In the genomic region with DNA sequence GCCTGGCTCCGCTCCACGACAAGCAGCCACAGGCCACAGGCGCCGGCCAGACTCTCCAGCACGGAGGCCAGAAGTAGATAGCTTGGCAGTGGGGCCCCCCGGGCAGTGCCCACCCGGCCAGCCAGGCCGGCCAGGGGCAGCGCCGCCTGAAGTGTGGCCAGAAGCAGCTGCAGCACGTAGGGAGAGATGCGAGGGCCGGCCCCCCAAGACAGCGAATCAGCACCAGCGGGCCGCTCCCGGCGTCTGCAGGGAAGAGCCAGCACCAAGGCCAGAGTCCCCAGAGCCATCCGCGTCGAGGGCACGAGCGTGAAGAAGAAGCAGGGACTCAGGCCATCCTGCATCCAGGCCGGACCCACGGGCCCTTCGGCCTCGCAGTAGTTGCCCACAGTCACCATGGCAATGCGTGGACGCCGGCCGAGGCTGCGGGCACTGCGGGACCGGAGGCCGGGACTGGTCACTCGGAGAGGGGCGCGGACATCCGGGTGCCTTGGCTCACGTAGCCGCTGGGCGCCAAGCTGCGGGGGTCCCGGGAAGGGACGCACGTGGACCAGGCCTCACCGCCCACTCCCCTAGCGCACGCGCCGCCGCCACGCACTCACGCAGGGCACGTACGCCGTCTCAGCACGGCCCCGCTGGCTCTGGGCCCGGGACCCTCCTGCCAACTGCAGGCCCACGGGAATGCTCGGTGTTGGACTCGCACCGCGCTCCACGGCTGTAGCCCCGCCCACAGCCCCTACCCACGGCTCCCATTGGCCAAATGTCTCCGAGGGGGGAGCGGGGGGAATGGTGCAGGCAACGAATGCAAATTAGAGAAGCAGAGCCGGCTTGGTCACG, we compare ENCODE assay signal across 8 cellular contexts. TPM values are rescaled to one million over a fixed set of nuclear protein-coding genes. Genes with fewer than 3 reads are reported as not detected.
DNase-seq lines count a peak whose midpoint lies in the region; ATAC-seq and TF ChIP-seq lines count a peak whose summit lies in the region.

TSS of gene ABCB6 (minus strand) at position 680 of the 834 bp plus-strand sequence. CDS start at position 395, 285 bp downstream.

- peaks cover 17% of the 10 kb centered on the region for H3K4me1 ChIP-seq in effector memory CD4-positive, alpha-beta T cell (ENCODE audit: control insufficient read depth, insufficient read depth, low read length, poor library complexity, severe bottlenecking)

- DNase-seq in AG04449 (ENCODE audit: low read depth, low spot score): no peak
- DNase-seq in NCI-H524 treated with DMSO at 0.1 percent for 48 hours (lab: John Stamatoyannopoulos, UW): peak; percentile 48
- DNase-seq in activated CD8-positive, alpha-beta memory T cell treated with anti-CD3 and anti-CD28 coated beads for 4 hours (ENCODE audit: low read depth in 2 of 2): peak; percentile 73 to 81
- peak; percentile 74 to 85 (median 85) for DNase-seq in effector memory CD4-positive, alpha-beta T cell
- DNase-seq in lung microvascular endothelial cell (ENCODE audit: low read depth in 2 of 2): peak; percentile 89 to 96
- peak; percentile 76 to 86 (median 81) for DNase-seq in stimulated activated CD4-positive, alpha-beta T cell treated with anti-CD3 and anti-CD28 coated beads, TNF-alpha, amount 100 ng/mL, for 4 hours (ENCODE audit: low read depth in 3 of 3)

- peak; percentile 76 for ATAC-seq in GM18907 (IDR thresholded peaks at IDR 0.05; ENCODE audit: unreplicated experiment)
- peak; percentile 77 for ATAC-seq in HG03139 (IDR thresholded peaks at IDR 0.05; ENCODE audit: unreplicated experiment)

- H3K27ac ChIP-seq in effector memory CD4-positive, alpha-beta T cell (ENCODE audit: insufficient read depth, low read length, poor library complexity, severe bottlenecking): peak within 1 kb of the TSS; percentile 51

- no peaks in the 10 kb centered on the region for H3K27me3 ChIP-seq in effector memory CD4-positive, alpha-beta T cell (replicated peaks; ENCODE audit: control insufficient read depth, insufficient read depth, low read length, poor library complexity, severe bottlenecking)

- CTCF ChIA-PET in AG04449 (lab: Yijun Ruan, JAX): interaction anchor here (0.9 to 5.8 kb wide), 12 partner anchors 9 to 77 kb away, joined by 3 to 40 read pairs (median 4); partner anchors contain the start of genes ANKZF1, ATG9A, CNPPD1 and NHEJ1

- H3K4me3 ChIP-seq in AG04449 (ENCODE audit: low read depth, low read length): peak within 1 kb of the TSS; percentile 69
- peak within 1 kb of the TSS; percentile 73 for H3K4me3 ChIP-seq in effector memory CD4-positive, alpha-beta T cell (ENCODE audit: insufficient read depth, low read depth, low read length, poor library complexity, severe bottlenecking)

- POLR2A ChIA-PET in AG04449 (lab: Yijun Ruan, JAX): interaction anchor here (0.6 to 2.7 kb wide), 12 partner anchors 8 to 133 kb away, joined by 3 to 27 read pairs (median 4); partner anchors contain the start of genes ANKZF1, ATG9A, CNPPD1 and DNAJB2

- no peak for TF ChIP-seq CTCF in AG04449 (IDR thresholded peaks at IDR 0.05; ENCODE audit: insufficient read depth, low read length, missing control alignments)

- H3K9me3 ChIP-seq in effector memory CD4-positive, alpha-beta T cell (ENCODE audit: control insufficient read depth, low read length): no peaks in the 10 kb centered on the region

- H3K36me3 ChIP-seq in effector memory CD4-positive, alpha-beta T cell (ENCODE audit: control insufficient read depth, insufficient read depth, low read length): peaks cover 28% of the 10 kb centered on the region

RNA-seq across cellular contexts. Expression of gene ABCB6, which starts in this region (rescaled TPM):
- 19.4 and 39.1 TPM in 2 replicates for total RNA-seq in lung microvascular endothelial cell
